Comparison of ENCODE assay signal across 17 cellular contexts in the genomic region with DNA sequence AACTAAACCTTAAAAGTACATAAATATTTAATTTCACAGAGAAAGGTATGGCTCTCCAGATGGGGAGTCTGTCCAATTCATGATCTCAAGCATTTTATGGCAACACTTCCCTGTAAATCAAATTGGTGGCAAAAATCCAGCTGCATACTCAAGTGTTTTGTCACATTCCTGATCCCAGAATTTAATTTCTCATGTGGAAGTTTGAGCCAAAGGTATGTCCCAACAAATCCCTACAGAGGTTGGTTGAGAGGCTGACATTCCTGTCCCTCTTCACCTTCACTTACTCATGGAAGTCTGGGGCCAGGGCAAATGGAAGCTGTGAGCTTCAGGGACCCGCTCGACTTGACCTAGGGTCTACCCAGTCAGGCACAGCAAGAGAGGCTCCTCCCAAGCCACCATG. TPM values are rescaled to one million over a fixed set of nuclear protein-coding genes. Genes with fewer than 3 reads are reported as not detected.
DNase-seq lines count a peak whose midpoint lies in the region; ATAC-seq, FAIRE-seq and TF ChIP-seq lines count a peak whose summit lies in the region.
"Had no signal": no experiment of that assay in that cellular context is flagged by ENCODE, and none has a peak within 500 bp of the region (broad histone marks: within the 10 kb centered on the region; RNA-seq: fewer than 3 reads in every experiment).

No MANE protein-coding gene starts in this region.

- no peaks in the 10 kb centered on the region for H3K9me3 ChIP-seq in fibroblast of lung (ENCODE audit: control insufficient read depth, insufficient read depth, low read depth, low read length)
- no peaks in the 10 kb centered on the region for H3K9me3 ChIP-seq in psoas muscle
- H3K9me3 ChIP-seq in thyroid gland, result no peaks in the 10 kb centered on the region
- no peaks in the 10 kb centered on the region for H3K9me3 ChIP-seq in pancreas
- H3K9me3 ChIP-seq: BLaER1 treated with 17β-estradiol and CSF1 and Interleukin-3, amounts not matched to agents 10 nM and 100 nM had no signal

- H4K20me1 ChIP-seq in fibroblast of lung (ENCODE audit: control insufficient read depth, extremely low read depth, insufficient read depth, low read length), result no peaks in the 10 kb centered on the region
- H4K20me1 ChIP-seq: BLaER1 treated with 17β-estradiol and CSF1 and Interleukin-3, amounts not matched to agents 10 nM and 100 nM had no signal

- no peak overlapping the region for H3K27ac ChIP-seq in fibroblast of lung (ENCODE audit: insufficient read depth, low read length)
- H3K27ac ChIP-seq in psoas muscle, result no peak overlapping the region
- H3K27ac ChIP-seq in thyroid gland, result no peak overlapping the region
- no peak overlapping the region for H3K27ac ChIP-seq in pancreas
- H3K27ac ChIP-seq: BLaER1 treated with 17β-estradiol and CSF1 and Interleukin-3, amounts not matched to agents 10 nM and 100 nM; parathyroid adenoma had no signal

- TF ChIP-seq CTCF in fibroblast of lung (conservative IDR thresholded peaks at IDR 0.05 in 1 of 2, IDR thresholded peaks at IDR 0.05 in 1 of 2; ENCODE audit: low read depth in 1 of 2, low read length in 2 of 2) (no peak), psoas muscle (IDR thresholded peaks at IDR 0.05) (no peak), thyroid gland (IDR thresholded peaks at IDR 0.05) (no peak), pancreas (IDR thresholded peaks at IDR 0.05) (no peak)

- intact Hi-C loops in psoas muscle (cut with DNase I) (no loop called here), thyroid gland (cut with DNase I) (no loop called here), pancreas (cut with DNase I) (no loop called here)

- H3K4me3 ChIP-seq in fibroblast of lung (replicated peaks in 1 of 4; ENCODE audit: control extremely low read depth in 1 of 4, insufficient read depth in 1 of 4, low read depth in 3 of 4, low read length in 4 of 4) (no peak overlapping the region), psoas muscle (no peak overlapping the region), thyroid gland (replicated peaks in 1 of 3) (no peak overlapping the region), pancreas (no peak overlapping the region)
- H3K4me3 ChIP-seq: BLaER1 treated with 17β-estradiol and CSF1 and Interleukin-3, amounts not matched to agents 10 nM and 100 nM had no signal

- FAIRE-seq in pancreas (lab: Jason Lieb, UNC), result no peak
- FAIRE-seq: G401.6 had no signal

- H3K4me2 ChIP-seq in fibroblast of lung (ENCODE audit: extremely low read depth, insufficient read depth, low read length), result no peak overlapping the region
- H3K4me2 ChIP-seq: BLaER1 treated with 17β-estradiol and CSF1 and Interleukin-3, amounts not matched to agents 10 nM and 100 nM had no signal

- H3K36me3 ChIP-seq in fibroblast of lung (ENCODE audit: control insufficient read depth, insufficient read depth, low read length) (no peaks in the 10 kb centered on the region), psoas muscle (ENCODE audit: insufficient read depth in 1 of 2, low read depth in 1 of 2) (no peaks in the 10 kb centered on the region), thyroid gland (no peaks in the 10 kb centered on the region), pancreas (no peaks in the 10 kb centered on the region)
- H3K36me3 ChIP-seq: BLaER1 treated with 17β-estradiol and CSF1 and Interleukin-3, amounts not matched to agents 10 nM and 100 nM had no signal

- H3K79me2 ChIP-seq in fibroblast of lung (ENCODE audit: control insufficient read depth, insufficient read depth, low read length), result peaks cover 90% of the 10 kb centered on the region

- H3K9ac ChIP-seq in fibroblast of lung (ENCODE audit: insufficient read depth, low read length), result no peak overlapping the region
- H3K9ac ChIP-seq: BLaER1 treated with 17β-estradiol and CSF1 and Interleukin-3, amounts not matched to agents 10 nM and 100 nM; parathyroid adenoma had no signal

- WGBS in psoas muscle, 3 donors, result 74 to 85% (median 82%) methylated on average over 2 of the region's 2 CpGs
- WGBS in thyroid gland, 2 donors, result 83 to 97% methylated on average over 2 of the region's 2 CpGs
- WGBS in pancreas, 2 donors, result 82 to 83% methylated on average over 2 of the region's 2 CpGs

- no peaks in the 10 kb centered on the region for H3K27me3 ChIP-seq in fibroblast of lung (ENCODE audit: control insufficient read depth, insufficient read depth, low read length)
- H3K27me3 ChIP-seq in psoas muscle (ENCODE audit: insufficient read depth in 3 of 3, low read length in 2 of 3), result no peaks in the 10 kb centered on the region
- H3K27me3 ChIP-seq in thyroid gland, result no peaks in the 10 kb centered on the region
- H3K27me3 ChIP-seq in pancreas, result no peaks in the 10 kb centered on the region
- H3K27me3 ChIP-seq: BLaER1 treated with 17β-estradiol and CSF1 and Interleukin-3, amounts not matched to agents 10 nM and 100 nM had no signal

- H3K4me1 ChIP-seq in fibroblast of lung (ENCODE audit: control insufficient read depth, extremely low read depth, insufficient read depth, low read length) (peaks cover 13% of the 10 kb centered on the region), psoas muscle (peaks cover 56% of the 10 kb centered on the region), thyroid gland (peaks cover 45 to 70% of the 10 kb centered on the region in 2 donors), pancreas (peaks cover 0 to 6% (median 0%) of the 10 kb centered on the region in 3 donors)

- DNase-seq in EL (peak; percentile 78), RPMI7951 (ENCODE audit: low read depth) (peak; percentile 35), fibroblast of lung (ENCODE audit: low read depth in 2 of 2) (peak; percentile 54 to 86), psoas muscle (no peak), NCI-H2227 (lab: John Stamatoyannopoulos, UW; ENCODE audit: unreplicated experiment) (no peak), NCI-H1436 treated with DMSO at 0.1 percent for 48 hours (lab: John Stamatoyannopoulos, UW) (no peak), thyroid gland (no peak), pancreas (no peak)
- DNase-seq: activated CD4-positive, CD25-positive, alpha-beta regulatory T cell treated with anti-CD3 and anti-CD28 coated beads, Interleukin-2, amount 50 U/mL, for 72 hours; anterior cingulate cortex; effector CD8-positive, alpha-beta T cell; hippocampal formation; Kasumi-1; stimulated activated CD4-positive, alpha-beta T cell treated with anti-CD3 and anti-CD28 coated beads, Interleukin-2, amount 100 ng/mL, for 24 hours had no signal

- TF ChIP-seq POLR2A in thyroid gland (IDR thresholded peaks at IDR 0.05), result no peak

- ATAC-seq in psoas muscle (peak in 3 of 4 donors; percentile 21 to 43 (median 39)), pancreas (no peak)

- H2AFZ ChIP-seq in fibroblast of lung (ENCODE audit: low read length), result no peak overlapping the region
- H2AFZ ChIP-seq: parathyroid adenoma had no signal

RNA-seq across cellular contexts. Expression of a gene that starts 17.7 kb away (rescaled TPM):
- 5.4 and 7.3 TPM in 2 replicates for total RNA-seq in RPMI7951 (2014; rRNA removed; shearing (Covaris generic))
- 11.3 and 12.9 TPM in 2 replicates for total RNA-seq in fibroblast of lung
- 15.4 and 21.0 TPM in 2 replicates for polyA plus RNA-seq in fibroblast of lung
- 7.7 and 15.8 TPM in 2 replicates for polyA plus RNA-seq in fibroblast of lung (2012)
- 101 and 108 TPM in 2 replicates for polyA minus RNA-seq in fibroblast of lung (ENCODE audit: low replicate concordance)
- total RNA-seq in psoas muscle, result 10 to 100 TPM in 2 of 4 donors, 1 to 10 TPM in 2; 5.4 to 13.5 (median 11.1) TPM
- 1 to 10 TPM; 1.1 to 2.7 (median 2.4) TPM for polyA plus RNA-seq in psoas muscle
- total RNA-seq in thyroid gland, result 10 to 100 TPM; 19.4 to 29.5 (median 25.6) TPM
- total RNA-seq in pancreas, result 10 to 100 TPM in 1 of 6 donors, 1 to 10 TPM in 5; 2.4 to 15.0 (median 6.8) TPM
- 1 to 10 TPM; 2.5 to 3.1 TPM for polyA plus RNA-seq in pancreas

Comparison
In these comparisons a context has a peak if more than half of its experiments do, and no peak if none do; other contexts are left out.
1. DNase-seq: peak in EL (single experiment), RPMI7951 (single experiment) and fibroblast of lung (2 of 2); none in psoas muscle (0 of 2), NCI-H2227 (single experiment), NCI-H1436 treated with DMSO at 0.1 percent for 48 hours (single experiment), thyroid gland (0 of 2) and pancreas (0 of 6).
2. ATAC-seq: peak in psoas muscle (3 of 4); none in pancreas (0 of 4).